ENCODE assay signal across 8 cellular contexts in the genomic region with DNA sequence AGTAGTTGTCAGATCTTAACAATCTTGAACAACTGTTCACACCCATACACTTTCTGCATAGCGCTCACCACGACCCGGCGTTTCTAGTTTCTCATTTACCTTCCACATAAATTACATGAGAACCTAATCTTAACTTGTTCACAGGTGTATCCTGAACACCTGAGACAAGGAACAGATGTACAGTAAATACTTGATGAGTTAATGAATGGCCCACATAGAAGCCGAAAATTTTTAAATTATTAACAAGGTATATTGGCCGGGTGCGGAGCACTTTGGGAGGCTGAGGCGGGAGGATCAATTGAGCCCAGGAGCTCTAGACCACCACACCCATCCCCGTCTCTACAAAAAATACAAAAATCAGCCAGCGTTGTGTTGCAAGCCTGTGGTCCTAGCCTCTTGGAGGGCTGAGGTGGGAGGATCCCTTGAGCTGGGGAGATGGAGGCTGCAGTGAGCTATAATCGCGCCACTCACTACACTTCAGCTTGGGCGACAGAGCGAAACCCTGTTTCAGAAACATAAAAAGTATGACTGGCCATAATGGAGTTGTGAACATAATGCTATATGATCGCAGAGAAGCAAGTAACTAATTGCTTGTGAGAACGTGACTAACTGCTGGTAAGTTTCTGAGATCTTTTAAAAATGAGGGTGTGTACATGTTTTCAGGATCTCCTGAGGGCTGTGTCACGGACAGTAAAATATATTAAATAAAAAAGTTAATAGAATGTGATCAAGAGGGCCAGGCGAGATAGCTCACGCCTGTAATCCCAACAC. TPM values are rescaled to one million over a fixed set of nuclear protein-coding genes. Genes with fewer than 3 reads are reported as not detected.
DNase-seq lines count a peak whose midpoint lies in the region; ATAC-seq, FAIRE-seq and TF ChIP-seq lines count a peak whose summit lies in the region.

No MANE protein-coding gene starts in this region.

- peaks cover 19% of the 10 kb centered on the region for H3K4me1 ChIP-seq in keratinocyte (ENCODE audit: control insufficient read depth, extremely low read depth, insufficient read depth, low read length)

- ATAC-seq in activated CD8-positive, alpha-beta T cell treated with anti-CD3 and anti-CD28 coated beads for 36 hours = no peak

- no peaks in the 10 kb centered on the region for H3K9me1 ChIP-seq in keratinocyte (ENCODE audit: control insufficient read depth, extremely low read depth, insufficient read depth, low read length)

- H3K4me3 Mint-ChIP-seq in activated naive CD4-positive, alpha-beta T cell treated with anti-CD3 and anti-CD28 coated beads for 36 hours = peak overlapping the region; percentile 94
- H3K4me3 Mint-ChIP-seq in activated CD8-positive, alpha-beta T cell treated with anti-CD3 and anti-CD28 coated beads for 36 hours = peak overlapping the region; percentile 97

- no peaks in the 10 kb centered on the region for H3K9me3 ChIP-seq in keratinocyte (ENCODE audit: control insufficient read depth, low read depth, low read length)

- intact Hi-C loops in activated naive CD4-positive, alpha-beta T cell treated with anti-CD3 and anti-CD28 coated beads for 36 hours (cut with micrococcal nuclease) = loop anchor here (1.0 to 10.0 kb wide), 4 partner anchors 306 to 805 kb away; a partner anchor contains a TSS
- intact Hi-C loops in activated CD8-positive, alpha-beta T cell treated with anti-CD3 and anti-CD28 coated beads for 36 hours (cut with micrococcal nuclease) = no loop called here

- peak overlapping the region; percentile 94 for H3K4me2 ChIP-seq in keratinocyte (ENCODE audit: control insufficient read depth, extremely low read depth, insufficient read depth, low read depth, low read length)

- H3K27me3 Mint-ChIP-seq in activated naive CD4-positive, alpha-beta T cell treated with anti-CD3 and anti-CD28 coated beads for 36 hours (ENCODE audit: low read depth) = no peaks in the 10 kb centered on the region
- H3K27me3 Mint-ChIP-seq in activated CD8-positive, alpha-beta T cell treated with anti-CD3 and anti-CD28 coated beads for 36 hours = no peaks in the 10 kb centered on the region

- POLR2A ChIA-PET in activated CD8-positive, alpha-beta T cell treated with anti-CD3 and anti-CD28 coated beads for 36 hours (lab: Charles Lee) = no interaction called here

- H3K36me3 Mint-ChIP-seq in activated naive CD4-positive, alpha-beta T cell treated with anti-CD3 and anti-CD28 coated beads for 36 hours (ENCODE audit: low read depth) = peaks cover 7% of the 10 kb centered on the region
- peaks cover 10% of the 10 kb centered on the region for H3K36me3 Mint-ChIP-seq in activated CD8-positive, alpha-beta T cell treated with anti-CD3 and anti-CD28 coated beads for 36 hours (ENCODE audit: low read depth)

- H3K79me2 ChIP-seq in keratinocyte (ENCODE audit: control insufficient read depth, insufficient read depth, low read length) = peaks cover 35% of the 10 kb centered on the region

- H3K4me3 ChIP-seq in keratinocyte (ENCODE audit: control insufficient read depth in 2 of 3, extremely low read depth in 1 of 3, insufficient read depth in 2 of 3, low read depth in 1 of 3, low read length in 3 of 3) = peak overlapping the region; percentile 57 to 99 (median 93)

- peak overlapping the region; percentile 96 for H3K9ac ChIP-seq in keratinocyte (ENCODE audit: control insufficient read depth, extremely low read depth, insufficient read depth, low read length)

- dilution Hi-C loops in keratinocyte (cut with MboI; ENCODE audit: extremely low pct_ligation_motif_present, low sequenced_read_pairs) = no loop called here

- no peaks in the 10 kb centered on the region for H4K20me1 ChIP-seq in keratinocyte (ENCODE audit: control insufficient read depth, extremely low read depth, insufficient read depth, low read length)

- H3K27ac Mint-ChIP-seq in activated naive CD4-positive, alpha-beta T cell treated with anti-CD3 and anti-CD28 coated beads for 36 hours = peak overlapping the region; percentile 92
- H3K27ac Mint-ChIP-seq in activated CD8-positive, alpha-beta T cell treated with anti-CD3 and anti-CD28 coated beads for 36 hours = peak overlapping the region; percentile 96

- H3K4me1 Mint-ChIP-seq in activated naive CD4-positive, alpha-beta T cell treated with anti-CD3 and anti-CD28 coated beads for 36 hours (ENCODE audit: low read depth) = peaks cover 21% of the 10 kb centered on the region
- H3K4me1 Mint-ChIP-seq in activated CD8-positive, alpha-beta T cell treated with anti-CD3 and anti-CD28 coated beads for 36 hours (ENCODE audit: low read depth) = peaks cover 15% of the 10 kb centered on the region

- H3K27ac ChIP-seq in keratinocyte (ENCODE audit: control insufficient read depth, insufficient read depth, low read length) = peak overlapping the region; percentile 94
- peak overlapping the region; percentile 88 for H3K27ac ChIP-seq in temporal lobe (ENCODE audit: low read depth, low read length)

- CTCF ChIA-PET in activated naive CD4-positive, alpha-beta T cell treated with anti-CD3 and anti-CD28 coated beads for 36 hours (lab: Charles Lee) = interaction anchor here (1.2 kb wide), 1 partner anchor 361 kb away, joined by 4 read pairs; no protein-coding TSS in a partner anchor
- CTCF ChIA-PET in activated CD8-positive, alpha-beta T cell treated with anti-CD3 and anti-CD28 coated beads for 36 hours (lab: Charles Lee) = interaction anchor here (2.6 kb wide), 1 partner anchor 260 kb away, joined by 11 read pairs; no protein-coding TSS in a partner anchor

- TF ChIP-seq CTCF in activated CD8-positive, alpha-beta T cell treated with anti-CD3 and anti-CD28 coated beads for 36 hours (IDR thresholded peaks at IDR 0.05) = no peak
- TF ChIP-seq CTCF in keratinocyte (optimal IDR thresholded peaks at IDR 0.05 in 1 of 3, IDR thresholded peaks at IDR 0.05 in 1 of 3, conservative IDR thresholded peaks at IDR 0.05 in 1 of 3; ENCODE audit: extremely low read depth in 1 of 3, insufficient read depth in 2 of 3, low read length in 3 of 3) = no peak

- peaks cover 0 to 5% of the 10 kb centered on the region in 2 experiments for H3K36me3 ChIP-seq in keratinocyte (ENCODE audit: control insufficient read depth in 2 of 2, extremely low read depth in 1 of 2, insufficient read depth in 2 of 2, low read length in 2 of 2)

- FAIRE-seq in keratinocyte (lab: Jason Lieb, UNC) = no peak
- FAIRE-seq in urothelium cell line (lab: Jason Lieb, UNC) = no peak

- no peaks in the 10 kb centered on the region for H3K27me3 ChIP-seq in keratinocyte (ENCODE audit: control insufficient read depth, extremely low read depth, insufficient read depth, low read length)

- no peaks in the 10 kb centered on the region for H3K9me3 Mint-ChIP-seq in activated naive CD4-positive, alpha-beta T cell treated with anti-CD3 and anti-CD28 coated beads for 36 hours
- no peaks in the 10 kb centered on the region for H3K9me3 Mint-ChIP-seq in activated CD8-positive, alpha-beta T cell treated with anti-CD3 and anti-CD28 coated beads for 36 hours

- H2AFZ ChIP-seq in keratinocyte (ENCODE audit: control insufficient read depth, low read length) = peak overlapping the region; percentile 82

- no peak for DNase-seq in activated naive CD4-positive, alpha-beta T cell treated with anti-CD3 and anti-CD28 coated beads for 36 hours
- DNase-seq in activated naive CD4-positive, alpha-beta T cell treated with anti-CD3 and anti-CD28 coated beads, Interleukin-2, amount 50 U/mL, for 16 hours = no peak
- DNase-seq in activated CD8-positive, alpha-beta T cell treated with anti-CD3 and anti-CD28 coated beads for 36 hours = peak; percentile 5
- no peak for DNase-seq in keratinocyte (ENCODE audit: low read depth, low spot score)
- DNase-seq in AG08395 (ENCODE audit: low spot score) = no peak
- DNase-seq in NCI-H2029 (lab: John Stamatoyannopoulos, UW) = no peak
- DNase-seq in urothelium cell line (ENCODE audit: low spot score) = no peak

RNA-seq across cellular contexts. Expression of a gene that starts 1.0 kb away (rescaled TPM):
- total RNA-seq in activated naive CD4-positive, alpha-beta T cell treated with anti-CD3 and anti-CD28 coated beads for 36 hours = 10 to 100 TPM; 82.5 to 84.5 TPM
- total RNA-seq in activated CD8-positive, alpha-beta T cell treated with anti-CD3 and anti-CD28 coated beads for 36 hours = 100 to 1,000 TPM; 106 to 113 TPM
- 21.4 to 39.7 TPM (median 29.7 TPM) in 3 replicates for polyA plus RNA-seq in keratinocyte
- polyA plus RNA-seq in keratinocyte (2011; ENCODE audit: low read depth) = 51.9 TPM
- 24.0 and 28.3 TPM in 2 replicates for polyA plus RNA-seq in keratinocyte (2011; cell fraction: cytosol; rRNA removed)
- polyA plus RNA-seq in keratinocyte (2011; cell fraction: nucleus; rRNA removed) = 34.9 and 41.7 TPM in 2 replicates
- polyA plus RNA-seq in keratinocyte (2012; ENCODE audit: low replicate concordance) = 21.2 and 42.5 TPM in 2 replicates
- 36.7 to 110 TPM (median 58.3 TPM) in 3 replicates for polyA minus RNA-seq in keratinocyte
- polyA minus RNA-seq in keratinocyte (2011; cell fraction: cytosol; rRNA and poly(A)+ RNA removed) = 25.9 TPM
- polyA minus RNA-seq in keratinocyte (2011; cell fraction: nucleus; rRNA and poly(A)+ RNA removed) = 34.5 and 75.2 TPM in 2 replicates
- 56.3 TPM for total RNA-seq in temporal lobe

RNA-seq across cellular contexts. Expression of a gene that starts 20.2 kb away (rescaled TPM):
- total RNA-seq in activated naive CD4-positive, alpha-beta T cell treated with anti-CD3 and anti-CD28 coated beads for 36 hours = 10 to 100 TPM; 65.6 to 69.9 TPM
- 10 to 100 TPM; 81.5 to 84.2 TPM for total RNA-seq in activated CD8-positive, alpha-beta T cell treated with anti-CD3 and anti-CD28 coated beads for 36 hours
- 28.3 to 44.0 TPM (median 29.5 TPM) in 3 replicates for polyA plus RNA-seq in keratinocyte
- polyA plus RNA-seq in keratinocyte (2011; ENCODE audit: low read depth) = 29.0 TPM
- polyA plus RNA-seq in keratinocyte (2011; cell fraction: cytosol; rRNA removed) = 18.9 and 28.5 TPM in 2 replicates
- 73.9 and 84.8 TPM in 2 replicates for polyA plus RNA-seq in keratinocyte (2011; cell fraction: nucleus; rRNA removed)
- 30.4 and 39.6 TPM in 2 replicates for polyA plus RNA-seq in keratinocyte (2012; ENCODE audit: low replicate concordance)
- 52.5 to 85.6 TPM (median 56.3 TPM) in 3 replicates for polyA minus RNA-seq in keratinocyte
- polyA minus RNA-seq in keratinocyte (2011; cell fraction: cytosol; rRNA and poly(A)+ RNA removed) = 49.1 TPM
- 60.2 and 66.4 TPM in 2 replicates for polyA minus RNA-seq in keratinocyte (2011; cell fraction: nucleus; rRNA and poly(A)+ RNA removed)
- 60.0 TPM for total RNA-seq in temporal lobe
